ENCODE assay signal across 10 cellular contexts in the genomic region with DNA sequence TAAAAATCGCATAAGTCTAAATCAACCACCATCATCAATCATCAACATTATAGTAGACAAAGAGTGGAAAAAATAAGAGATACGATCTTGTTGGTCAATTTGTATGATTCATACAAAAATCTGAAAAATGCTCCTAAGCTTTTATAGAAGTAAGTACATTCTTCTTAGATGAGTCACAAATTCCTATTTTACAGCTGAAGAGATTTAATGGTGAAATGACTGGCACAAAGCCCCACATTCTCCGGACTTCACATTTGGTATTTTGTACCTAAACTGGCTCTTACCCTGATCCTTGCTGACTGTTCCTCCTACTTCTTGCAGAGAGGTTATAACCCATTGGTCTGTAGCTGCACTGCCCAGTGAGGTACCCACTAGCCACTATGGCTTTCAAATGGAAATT.
DNase-seq lines count a peak whose midpoint lies in the region; ATAC-seq, FAIRE-seq and TF ChIP-seq lines count a peak whose summit lies in the region.
"Had no signal": no experiment of that assay in that cellular context is flagged by ENCODE, and none has a peak within 500 bp of the region (broad histone marks: within the 10 kb centered on the region; RNA-seq: fewer than 3 reads in every experiment).

No MANE protein-coding gene starts in this region.

- no peak for TF ChIP-seq POLR2A in H54 (IDR thresholded peaks at IDR 0.05; ENCODE audit: low read depth, low read length)

- H3K4me3 ChIP-seq in epithelial cell of esophagus (ENCODE audit: low read length) (no peak overlapping the region), skeletal muscle cell (ENCODE audit: low read depth, low read length) (no peak overlapping the region)
- H3K4me3 ChIP-seq: testis had no signal

- ATAC-seq in GM19351 (IDR thresholded peaks at IDR 0.05; ENCODE audit: unreplicated experiment) (no peak), HG02678 (IDR thresholded peaks at IDR 0.05; ENCODE audit: unreplicated experiment) (no peak)

- DNase-seq in H54 (ENCODE audit: insufficient read length, low spot score) (peak; percentile 11), RCC 7860 (ENCODE audit: low spot score) (peak; percentile 94), epithelial cell of esophagus (ENCODE audit: low read depth) (peak; percentile 65), skeletal muscle cell (ENCODE audit: low read depth) (peak; percentile 58), retina (no peak)
- DNase-seq: activated CD4-positive, alpha-beta T cell treated with anti-CD3 and anti-CD28 coated beads for 1 hour; activated naive CD8-positive, alpha-beta T cell treated with anti-CD3 and anti-CD28 coated beads, Interleukin-2, amount 10 ng/mL, durations not matched to agents 7 days and 5 days; testis had no signal

- TF ChIP-seq CTCF in epithelial cell of esophagus (IDR thresholded peaks at IDR 0.05; ENCODE audit: insufficient read depth, low read depth, low read length, missing control alignments): no peak

- peak; percentile 38 for FAIRE-seq in H54 (lab: Jason Lieb, UNC)
- FAIRE-seq in RCC 7860 (lab: Jason Lieb, UNC): peak; percentile 98
